In the genomic region with DNA sequence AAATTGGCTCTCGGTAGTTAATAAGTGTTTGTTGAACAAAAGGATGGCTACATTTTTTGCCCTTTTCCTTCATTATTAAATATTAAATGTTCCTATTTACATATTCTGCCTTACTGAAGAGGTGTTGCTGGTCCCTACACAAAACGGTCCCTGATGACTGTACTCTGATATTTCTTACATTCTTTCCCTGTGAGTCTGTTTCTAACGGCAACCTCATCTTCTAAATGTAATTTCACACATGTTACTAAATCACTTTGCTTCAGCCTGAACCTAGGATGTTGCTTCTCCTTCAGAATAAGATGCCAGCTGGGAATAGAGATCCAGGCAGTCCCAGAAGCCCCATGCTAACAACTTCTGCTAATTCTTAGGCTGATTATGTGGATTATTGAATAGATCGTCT, we compare ENCODE assay signal across 20 cellular contexts. TPM values are rescaled to one million over a fixed set of nuclear protein-coding genes. Genes with fewer than 3 reads are reported as not detected.
DNase-seq lines count a peak whose midpoint lies in the region; FAIRE-seq and TF ChIP-seq lines count a peak whose summit lies in the region.
"Had no signal": no experiment of that assay in that cellular context is flagged by ENCODE, and none has a peak within 500 bp of the region (broad histone marks: within the 10 kb centered on the region; RNA-seq: fewer than 3 reads in every experiment).

No MANE protein-coding gene starts in this region.

- H3K36me3 ChIP-seq in SJSA1 = no peaks in the 10 kb centered on the region

- TF ChIP-seq POLR2A in H54 (IDR thresholded peaks at IDR 0.05; ENCODE audit: low read depth, low read length) = no peak

- H3K4me1 ChIP-seq in SJSA1 (replicated peaks) = peaks cover 32% of the 10 kb centered on the region

- H3K27me3 ChIP-seq in SJSA1 (replicated peaks) = no peaks in the 10 kb centered on the region

- DNase-seq in AG08396 (ENCODE audit: low spot score) = peak; percentile 32
- peak; percentile 18 for DNase-seq in H54 (ENCODE audit: insufficient read length, low spot score)
- peak in 1 of 2 experiments; percentile 28 for DNase-seq in SJSA1 (ENCODE audit: low read depth in 1 of 2, low spot score in 2 of 2)
- peak; percentile 47 for DNase-seq in fibroblast of gingiva (ENCODE audit: low read depth)
- DNase-seq in hypothalamus (lab: John Stamatoyannopoulos, UW) = no peak
- DNase-seq in NCI-H187 (lab: John Stamatoyannopoulos, UW) = no peak
- DNase-seq in inferior parietal cortex (ENCODE audit: extremely low spot score) = no peak
- DNase-seq in putamen (ENCODE audit: low spot score) = no peak
- DNase-seq: Calu3; CD4-positive, alpha-beta T cell; DMS79 treated with DMSO at 0.1 percent for 48 hours; NCI-H1048; NCI-H146; NCI-H2107; NCI-H345; NCI-H526 treated with DMSO at 0.1 percent for 48 hours; PC-3 had no signal

- H3K9me3 ChIP-seq in SJSA1 (replicated peaks) = no peaks in the 10 kb centered on the region

- H3K4me3 ChIP-seq in SJSA1 = no peak overlapping the region

- peak overlapping the region; percentile 14 for H3K27ac ChIP-seq in SJSA1

- FAIRE-seq in H54 (lab: Jason Lieb, UNC) = no peak
- FAIRE-seq: A204.1, H1 had no signal

RNA-seq across cellular contexts. Expression of gene SPON1, which starts 50.3 kb away (rescaled TPM):
- total RNA-seq in SJSA1 (2014; rRNA removed; shearing (Covaris generic)) = 22.5 and 24.6 TPM in 2 replicates
- total RNA-seq: Calu3, PC-3, SK-MEL-5 had no signal

Comparison
In these comparisons a context has a peak if more than half of its experiments do, and no peak if none do; other contexts are left out.
1. DNase-seq: peak in AG08396 (single experiment), H54 (single experiment) and fibroblast of gingiva (single experiment); none in hypothalamus (0 of 51), NCI-H187 (0 of 2), inferior parietal cortex (single experiment) and putamen (single experiment).